Comparison of ENCODE assay signal across 13 cellular contexts in genomic region chr3:152282813-152283212, GRCh38. TPM values are rescaled to one million over a fixed set of nuclear protein-coding genes. Genes with fewer than 3 reads are reported as not detected.
DNase-seq lines count a peak whose midpoint lies in the region; ATAC-seq and TF ChIP-seq lines count a peak whose summit lies in the region.
"Had no signal": no experiment of that assay in that cellular context is flagged by ENCODE, and none has a peak within 500 bp of the region (broad histone marks: within the 10 kb centered on the region; RNA-seq: fewer than 3 reads in every experiment).

No MANE protein-coding gene starts in this region.

- H3K4me3 Mint-ChIP-seq in activated CD4-positive, alpha-beta T cell treated with anti-CD3 and anti-CD28 coated beads, Interleukin-2, amount 10 ng/mL, durations not matched to agents 7 days and 5 days, result peak overlapping the region; percentile 18
- peak overlapping the region; percentile 72 for H3K4me3 Mint-ChIP-seq in activated T-helper 17 cell treated with anti-CD3 and anti-CD28 coated beads, Interleukin-2, amount 50 U/mL, for 72 hours

- intact Hi-C loops in right cardiac atrium (cut with DNase I), result no loop called here

- H3K27me3 ChIP-seq in right cardiac atrium (ENCODE audit: control insufficient read depth, insufficient read depth) (no peaks in the 10 kb centered on the region), suprapubic skin (no peaks in the 10 kb centered on the region)

- peaks cover 37% of the 10 kb centered on the region for H3K36me3 Mint-ChIP-seq in activated CD4-positive, alpha-beta T cell treated with anti-CD3 and anti-CD28 coated beads, Interleukin-2, amount 10 ng/mL, durations not matched to agents 7 days and 5 days (ENCODE audit: low read depth)
- peaks cover 62% of the 10 kb centered on the region for H3K36me3 Mint-ChIP-seq in activated T-helper 17 cell treated with anti-CD3 and anti-CD28 coated beads, Interleukin-2, amount 50 U/mL, for 72 hours (ENCODE audit: low read depth)

- no peak for TF ChIP-seq POLR2A in suprapubic skin (IDR thresholded peaks at IDR 0.05)

- ATAC-seq in activated T-helper 17 cell treated with anti-CD3 and anti-CD28 coated beads, Interleukin-2, amount 50 U/mL, for 72 hours (replicated peaks), result no peak
- peak; percentile 72 to 75 for ATAC-seq in right cardiac atrium
- ATAC-seq in HG02798 (IDR thresholded peaks at IDR 0.05; ENCODE audit: poor library complexity, unreplicated experiment), result no peak
- ATAC-seq in GM19397 (IDR thresholded peaks at IDR 0.05; ENCODE audit: unreplicated experiment), result no peak

- DNase-seq in activated CD4-positive, alpha-beta T cell treated with anti-CD3 and anti-CD28 coated beads, Interleukin-2, amount 10 ng/mL, durations not matched to agents 7 days and 5 days, result no peak
- no peak for DNase-seq in activated CD4-positive, alpha-beta T cell treated with anti-CD3 and anti-CD28 coated beads, Interleukin-2, amount 50 U/mL, for 48 hours
- DNase-seq in right cardiac atrium, result no peak
- DNase-seq in suprapubic skin (ENCODE audit: low spot score in 2 of 2), result no peak
- no peak for DNase-seq in SKM-1 (lab: John Stamatoyannopoulos, UW; ENCODE audit: unreplicated experiment)
- DNase-seq: amygdala, GDM1, NCI-H187 treated with DMSO at 0.1 percent for 48 hours had no signal

- no peak for TF ChIP-seq CTCF in suprapubic skin (IDR thresholded peaks at IDR 0.05)

- WGBS in right cardiac atrium, result 15% methylated on average over 1 of the region's 1 CpG
- WGBS in suprapubic skin, result 30% methylated on average over 1 of the region's 1 CpG

- no peak for TF ChIP-seq EP300 in suprapubic skin (IDR thresholded peaks at IDR 0.05)

- H3K4me3 ChIP-seq in right cardiac atrium (ENCODE audit: low read length) (no peak overlapping the region), suprapubic skin (no peak overlapping the region)
- H3K4me3 ChIP-seq: prostate gland had no signal

- peaks cover 78% of the 10 kb centered on the region for H3K4me1 Mint-ChIP-seq in activated CD4-positive, alpha-beta T cell treated with anti-CD3 and anti-CD28 coated beads, Interleukin-2, amount 10 ng/mL, durations not matched to agents 7 days and 5 days
- peaks cover 55% of the 10 kb centered on the region for H3K4me1 Mint-ChIP-seq in activated T-helper 17 cell treated with anti-CD3 and anti-CD28 coated beads, Interleukin-2, amount 50 U/mL, for 72 hours

- peak overlapping the region; percentile 20 for H3K27ac Mint-ChIP-seq in activated CD4-positive, alpha-beta T cell treated with anti-CD3 and anti-CD28 coated beads, Interleukin-2, amount 10 ng/mL, durations not matched to agents 7 days and 5 days
- H3K27ac Mint-ChIP-seq in activated T-helper 17 cell treated with anti-CD3 and anti-CD28 coated beads, Interleukin-2, amount 50 U/mL, for 72 hours, result peak overlapping the region; percentile 25

- POLR2A ChIA-PET in activated CD4-positive, alpha-beta T cell treated with anti-CD3 and anti-CD28 coated beads, Interleukin-2, amount 10 ng/mL, durations not matched to agents 7 days and 5 days (lab: Charles Lee), result interaction anchor here (0.6 kb wide), 1 partner anchor 19 kb away, joined by 3 read pairs; no protein-coding TSS in a partner anchor

- CTCF ChIA-PET in activated CD4-positive, alpha-beta T cell treated with anti-CD3 and anti-CD28 coated beads, Interleukin-2, amount 10 ng/mL, durations not matched to agents 7 days and 5 days (lab: Charles Lee), result interaction anchor here (0.9 to 1.0 kb wide), 2 partner anchors 17 to 94 kb away, joined by 3 read pairs; no protein-coding TSS in a partner anchor

- no peaks in the 10 kb centered on the region for H3K9me3 ChIP-seq in right cardiac atrium (ENCODE audit: control insufficient read depth, low read length)
- no peaks in the 10 kb centered on the region for H3K9me3 ChIP-seq in suprapubic skin
- H3K9me3 ChIP-seq: prostate gland had no signal

- H3K36me3 ChIP-seq in suprapubic skin, result no peaks in the 10 kb centered on the region
- H3K36me3 ChIP-seq: prostate gland had no signal

- H3K9me3 Mint-ChIP-seq in activated CD4-positive, alpha-beta T cell treated with anti-CD3 and anti-CD28 coated beads, Interleukin-2, amount 10 ng/mL, durations not matched to agents 7 days and 5 days, result no peaks in the 10 kb centered on the region
- no peaks in the 10 kb centered on the region for H3K9me3 Mint-ChIP-seq in activated T-helper 17 cell treated with anti-CD3 and anti-CD28 coated beads, Interleukin-2, amount 50 U/mL, for 72 hours

- H3K27ac ChIP-seq in right cardiac atrium (ENCODE audit: low read length) (peak overlapping the region; percentile 93), suprapubic skin (peak overlapping the region; percentile 60)
- H3K27ac ChIP-seq: HL-60 had no signal

- H3K27me3 Mint-ChIP-seq in activated CD4-positive, alpha-beta T cell treated with anti-CD3 and anti-CD28 coated beads, Interleukin-2, amount 10 ng/mL, durations not matched to agents 7 days and 5 days, result no peaks in the 10 kb centered on the region
- no peaks in the 10 kb centered on the region for H3K27me3 Mint-ChIP-seq in activated T-helper 17 cell treated with anti-CD3 and anti-CD28 coated beads, Interleukin-2, amount 50 U/mL, for 72 hours

- peaks cover 10% of the 10 kb centered on the region for H3K4me1 ChIP-seq in right cardiac atrium (ENCODE audit: control insufficient read depth, insufficient read depth, low read length)
- peaks cover 94% of the 10 kb centered on the region for H3K4me1 ChIP-seq in suprapubic skin
- H3K4me1 ChIP-seq: prostate gland had no signal

RNA-seq across cellular contexts. Expression of gene MBNL1, which starts 14.1 kb away (rescaled TPM):
- 100 to 1,000 TPM; 437 to 559 TPM for total RNA-seq in activated CD4-positive, alpha-beta T cell treated with anti-CD3 and anti-CD28 coated beads, Interleukin-2, amount 10 ng/mL, durations not matched to agents 7 days and 5 days
- 100 to 1,000 TPM; 322 to 452 TPM for total RNA-seq in activated T-helper 17 cell treated with anti-CD3 and anti-CD28 coated beads, Interleukin-2, amount 50 U/mL, for 72 hours
- total RNA-seq in right cardiac atrium, result 100 to 1,000 TPM; 142 to 160 (median 154) TPM
- 52.7 TPM for polyA plus RNA-seq in right cardiac atrium
- total RNA-seq in suprapubic skin, result 100 to 1,000 TPM; 258 to 478 (median 320) TPM

Comparison
In these comparisons a context has a peak if more than half of its experiments do, and no peak if none do; other contexts are left out.
1. ATAC-seq: peak in right cardiac atrium (2 of 2); none in activated T-helper 17 cell treated with anti-CD3 and anti-CD28 coated beads, Interleukin-2, amount 50 U/mL, for 72 hours (single experiment), HG02798 (single experiment) and GM19397 (single experiment).